ENCODE assay signal across 8 cellular contexts in genomic region chr11:113874096-113874919, GRCh38. TPM values are rescaled to one million over a fixed set of nuclear protein-coding genes. Genes with fewer than 3 reads are reported as not detected.
DNase-seq lines count a peak whose midpoint lies in the region; ATAC-seq, FAIRE-seq and TF ChIP-seq lines count a peak whose summit lies in the region.

No MANE protein-coding gene starts in this region.

- H3K9me3 ChIP-seq in fibroblast of lung (ENCODE audit: control insufficient read depth, insufficient read depth, low read depth, low read length), result no peaks in the 10 kb centered on the region
- H3K9me3 ChIP-seq in pancreas, result no peaks in the 10 kb centered on the region

- FAIRE-seq in pancreas (lab: Jason Lieb, UNC) (no peak), HTR-8/SVneo (lab: Jason Lieb, UNC) (no peak)

- H3K27me3 ChIP-seq in fibroblast of lung (ENCODE audit: control insufficient read depth, insufficient read depth, low read length) (no peaks in the 10 kb centered on the region), pancreas (no peaks in the 10 kb centered on the region)

- no peaks in the 10 kb centered on the region for H3K36me3 ChIP-seq in fibroblast of lung (ENCODE audit: control insufficient read depth, insufficient read depth, low read length)
- no peaks in the 10 kb centered on the region for H3K36me3 ChIP-seq in pancreas

- no peaks in the 10 kb centered on the region for H3K9me3 Mint-ChIP-seq in activated naive CD4-positive, alpha-beta T cell treated with anti-CD3 and anti-CD28 coated beads, Interleukin-2, amount 50 U/mL, for 24 hours

- DNase-seq in activated naive CD4-positive, alpha-beta T cell treated with Interleukin-2 at 50 U/mL for 16 hours, result no peak
- peak; percentile 46 for DNase-seq in RPMI8226
- peak in 1 of 2 donors; percentile 8 for DNase-seq in fibroblast of lung (ENCODE audit: low read depth in 2 of 2)
- DNase-seq in pancreas, result no peak
- no peak for DNase-seq in HTR-8/SVneo (ENCODE audit: insufficient read length, low spot score)
- no peak for DNase-seq in NK-92 treated with Interleukin-12 subunit alpha and Interleukin-12 subunit beta, amount 100 ng/mL, for 24 hours (lab: John Stamatoyannopoulos, UW)
- DNase-seq in substantia nigra (lab: John Stamatoyannopoulos, UW), result no peak

- peak overlapping the region; percentile 79 for H3K27ac Mint-ChIP-seq in activated naive CD4-positive, alpha-beta T cell treated with anti-CD3 and anti-CD28 coated beads, Interleukin-2, amount 50 U/mL, for 24 hours

- no peak for TF ChIP-seq CTCF in fibroblast of lung (conservative IDR thresholded peaks at IDR 0.05 in 1 of 2, IDR thresholded peaks at IDR 0.05 in 1 of 2; ENCODE audit: low read depth in 1 of 2, low read length in 2 of 2)
- TF ChIP-seq CTCF in pancreas (IDR thresholded peaks at IDR 0.05), result no peak

- H2AFZ ChIP-seq in fibroblast of lung (ENCODE audit: low read length), result peak overlapping the region; percentile 81

- H3K4me3 Mint-ChIP-seq in activated naive CD4-positive, alpha-beta T cell treated with anti-CD3 and anti-CD28 coated beads, Interleukin-2, amount 50 U/mL, for 24 hours, result peak overlapping the region; percentile 94

- no peak for ATAC-seq in pancreas

- H3K4me1 ChIP-seq in fibroblast of lung (ENCODE audit: control insufficient read depth, extremely low read depth, insufficient read depth, low read length), result no peaks in the 10 kb centered on the region
- H3K4me1 ChIP-seq in pancreas, result peaks cover 0 to 12% (median 0%) of the 10 kb centered on the region in 3 donors

- intact Hi-C loops in pancreas (cut with DNase I), result no loop called here

- H3K27ac ChIP-seq in fibroblast of lung (ENCODE audit: insufficient read depth, low read length) (no peak overlapping the region), pancreas (peak overlapping the region in 1 of 4 donors; percentile 35), substantia nigra (ENCODE audit: low read depth, low read length, poor library complexity, severe bottlenecking) (no peak overlapping the region)

- H3K4me1 Mint-ChIP-seq in activated naive CD4-positive, alpha-beta T cell treated with anti-CD3 and anti-CD28 coated beads, Interleukin-2, amount 50 U/mL, for 24 hours, result peaks cover 56% of the 10 kb centered on the region

- H3K4me3 ChIP-seq in fibroblast of lung (replicated peaks in 1 of 4; ENCODE audit: control extremely low read depth in 1 of 4, insufficient read depth in 1 of 4, low read depth in 3 of 4, low read length in 4 of 4), result peak overlapping the region; percentile 67 to 86 (median 86)
- H3K4me3 ChIP-seq in pancreas, result peak overlapping the region; percentile 44 to 83 (median 63)

- H3K36me3 Mint-ChIP-seq in activated naive CD4-positive, alpha-beta T cell treated with anti-CD3 and anti-CD28 coated beads, Interleukin-2, amount 50 U/mL, for 24 hours, result no peaks in the 10 kb centered on the region

- no peaks in the 10 kb centered on the region for H4K20me1 ChIP-seq in fibroblast of lung (ENCODE audit: control insufficient read depth, extremely low read depth, insufficient read depth, low read length)

- 66 to 72% methylated on average over 21 to 26 of the region's 26 CpGs for WGBS in pancreas, 2 donors

- peak overlapping the region; percentile 91 for H3K4me2 ChIP-seq in fibroblast of lung (ENCODE audit: extremely low read depth, insufficient read depth, low read length)

- H3K9ac ChIP-seq in fibroblast of lung (ENCODE audit: insufficient read depth, low read length), result no peak overlapping the region

- H3K27me3 Mint-ChIP-seq in activated naive CD4-positive, alpha-beta T cell treated with anti-CD3 and anti-CD28 coated beads, Interleukin-2, amount 50 U/mL, for 24 hours, result no peaks in the 10 kb centered on the region

- H3K79me2 ChIP-seq in fibroblast of lung (ENCODE audit: control insufficient read depth, insufficient read depth, low read length), result no peaks in the 10 kb centered on the region

RNA-seq across cellular contexts. Expression of gene USP28, which starts 1.1 kb away (rescaled TPM):
- 37.7 and 38.0 TPM in 2 replicates for total RNA-seq in fibroblast of lung
- polyA plus RNA-seq in fibroblast of lung, result 22.4 and 27.4 TPM in 2 replicates
- polyA plus RNA-seq in fibroblast of lung (2012), result 10.3 and 13.6 TPM in 2 replicates
- 7.3 and 18.3 TPM in 2 replicates for polyA minus RNA-seq in fibroblast of lung (ENCODE audit: low replicate concordance)
- total RNA-seq in pancreas, result 10 to 100 TPM in 3 of 6 donors, 1 to 10 TPM in 3; 6.3 to 16.6 (median 9.8) TPM
- polyA plus RNA-seq in pancreas, result 1 to 10 TPM; 3.2 to 4.2 TPM

RNA-seq across cellular contexts. Expression of gene HTR3B, which starts 30.3 kb away (rescaled TPM):
- not detected in 2 replicates for total RNA-seq in fibroblast of lung
- not detected in 2 replicates for polyA plus RNA-seq in fibroblast of lung
- not detected in 2 replicates for polyA plus RNA-seq in fibroblast of lung (2012)
- not detected in 2 replicates for polyA minus RNA-seq in fibroblast of lung (ENCODE audit: low replicate concordance)
- total RNA-seq in pancreas, result not detected
- not detected for polyA plus RNA-seq in pancreas
